20 cellular contexts compared by ENCODE assay signal in genomic region chr14:79724934-79725717, GRCh38.
"Had no signal": no experiment of that assay in that cellular context is flagged by ENCODE, and none has a peak within 500 bp of the region (broad histone marks: within the 10 kb centered on the region; RNA-seq: fewer than 3 reads in every experiment).

No MANE protein-coding gene starts in this region.

- H3K9me3 Mint-ChIP-seq: activated naive CD4-positive, alpha-beta T cell treated with anti-CD3 and anti-CD28 coated beads, Interleukin-2, amount 10 ng/mL, durations not matched to agents 7 days and 5 days had no signal

- H3K4me3 ChIP-seq: coronary artery, lung, tibial artery, uterus had no signal

- H3K36me3 Mint-ChIP-seq: activated naive CD4-positive, alpha-beta T cell treated with anti-CD3 and anti-CD28 coated beads, Interleukin-2, amount 10 ng/mL, durations not matched to agents 7 days and 5 days; natural killer cell treated with Interleukin-12 subunit alpha and Interleukin-12 subunit beta and Interleukin-15 and Interleukin-18, amount 100 ng/mL, for 72 hours; stimulated activated naive B cell treated with anti-CD40 and anti-IgM and Interleukin-4, amounts not matched to agents 10 μg/mL and 1 μg/mL and 100 μg/mL, for 72 hours had no signal

- H3K4me1 ChIP-seq: tibial artery, uterus had no signal

- H3K4me3 Mint-ChIP-seq: activated naive CD4-positive, alpha-beta T cell treated with anti-CD3 and anti-CD28 coated beads, Interleukin-2, amount 10 ng/mL, durations not matched to agents 7 days and 5 days; activated naive CD8-positive, alpha-beta T cell treated with anti-CD3 and anti-CD28 coated beads, Interleukin-2, amount 50 U/mL, for 24 hours; activated T-cell treated with anti-CD3 and anti-CD28 coated beads, Interleukin-2, amount 50 U/mL, for 4 hours; natural killer cell treated with Interleukin-12 subunit alpha and Interleukin-12 subunit beta and Interleukin-15 and Interleukin-18, amount 100 ng/mL, for 72 hours; stimulated activated naive B cell treated with anti-CD40 and anti-IgM and Interleukin-4, amounts not matched to agents 10 μg/mL and 1 μg/mL and 100 μg/mL, for 72 hours had no signal

- H3K27me3 ChIP-seq: brain microvascular endothelial cell, tibial artery, uterus had no signal

- H3K36me3 ChIP-seq: brain microvascular endothelial cell, tibial artery, uterus had no signal

- H3K9me3 ChIP-seq: tibial artery, uterus had no signal

- H3K4me1 Mint-ChIP-seq: activated naive CD8-positive, alpha-beta T cell treated with anti-CD3 and anti-CD28 coated beads, Interleukin-2, amount 50 U/mL, for 24 hours; stimulated activated naive B cell treated with anti-CD40 and anti-IgM and Interleukin-4, amounts not matched to agents 10 μg/mL and 1 μg/mL and 100 μg/mL, for 72 hours had no signal

- ATAC-seq: activated naive CD8-positive, alpha-beta T cell treated with anti-CD3 and anti-CD28 coated beads, Interleukin-2, amount 50 U/mL, for 24 hours; activated T-cell treated with anti-CD3 and anti-CD28 coated beads, Interleukin-2, amount 50 U/mL, for 4 hours; natural killer cell treated with Interleukin-12 subunit alpha and Interleukin-12 subunit beta and Interleukin-15 and Interleukin-18, amount 100 ng/mL, for 72 hours; stimulated activated naive B cell treated with anti-CD40 and anti-IgM and Interleukin-4, amounts not matched to agents 10 μg/mL and 1 μg/mL and 100 μg/mL, for 72 hours had no signal

- H3K27ac Mint-ChIP-seq: activated naive CD4-positive, alpha-beta T cell treated with anti-CD3 and anti-CD28 coated beads, Interleukin-2, amount 10 ng/mL, durations not matched to agents 7 days and 5 days; activated naive CD8-positive, alpha-beta T cell treated with anti-CD3 and anti-CD28 coated beads, Interleukin-2, amount 50 U/mL, for 24 hours; natural killer cell treated with Interleukin-12 subunit alpha and Interleukin-12 subunit beta and Interleukin-15 and Interleukin-18, amount 100 ng/mL, for 72 hours; stimulated activated naive B cell treated with anti-CD40 and anti-IgM and Interleukin-4, amounts not matched to agents 10 μg/mL and 1 μg/mL and 100 μg/mL, for 72 hours had no signal

- H3K27me3 Mint-ChIP-seq: activated naive CD4-positive, alpha-beta T cell treated with anti-CD3 and anti-CD28 coated beads, Interleukin-2, amount 10 ng/mL, durations not matched to agents 7 days and 5 days; stimulated activated naive B cell treated with anti-CD40 and anti-IgM and Interleukin-4, amounts not matched to agents 10 μg/mL and 1 μg/mL and 100 μg/mL, for 72 hours had no signal

- DNase-seq: activated CD4-positive, alpha-beta T cell treated with anti-CD3 and anti-CD28 coated beads, Interleukin-2, amount 50 U/mL, for 1 hour; activated CD8-positive, alpha-beta memory T cell treated with anti-CD3 and anti-CD28 coated beads, Interleukin-2, amount 50 U/mL, for 4 hours; activated effector memory CD4-positive, alpha-beta T cell treated with Interleukin-2 at 50 U/mL for 16 hours; activated naive CD4-positive, alpha-beta T cell treated with anti-CD3 and anti-CD28 coated beads, Interleukin-2, amount 10 ng/mL, durations not matched to agents 7 days and 5 days; activated naive CD8-positive, alpha-beta T cell treated with anti-CD3 and anti-CD28 coated beads, Interleukin-2, amount 50 U/mL, for 24 hours; activated T-cell treated with anti-CD3 and anti-CD28 coated beads, Interleukin-2, amount 50 U/mL, for 4 hours; anterior cingulate cortex; brain microvascular endothelial cell; central memory CD4-positive, alpha-beta T cell; foreskin melanocyte; glutamatergic neuron; hippocampal formation; islet precursor cell; posterior cingulate gyrus; stimulated activated naive B cell treated with anti-CD40 and anti-IgM and Interleukin-4, amounts not matched to agents 10 μg/mL and 1 μg/mL and 100 μg/mL, for 72 hours; tibial artery; uterus had no signal

- H3K27ac ChIP-seq: brain microvascular endothelial cell, coronary artery, tibial artery, uterus had no signal
